In the genomic region with DNA sequence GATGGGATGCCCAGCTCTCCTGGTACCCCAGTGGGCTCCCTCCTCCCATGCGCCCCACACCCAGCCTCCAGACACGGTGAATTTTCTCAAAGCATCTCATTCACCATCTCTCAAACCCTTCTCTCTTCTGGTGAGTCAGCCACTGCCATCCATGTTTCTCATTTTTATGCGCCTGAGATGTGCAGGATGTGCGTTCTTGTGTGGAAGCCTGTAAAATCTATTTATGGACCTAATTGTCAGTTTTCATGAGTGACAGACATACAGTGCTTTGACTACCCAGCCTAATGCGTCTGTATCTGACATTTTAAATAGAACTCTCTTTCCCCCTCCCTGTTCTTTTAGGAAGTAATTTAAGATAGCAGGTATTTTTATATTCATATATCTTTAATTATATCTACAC, we compare ENCODE assay signal across 30 cellular contexts.
"Had no signal": no experiment of that assay in that cellular context is flagged by ENCODE, and none has a peak within 500 bp of the region (broad histone marks: within the 10 kb centered on the region; RNA-seq: fewer than 3 reads in every experiment).

No MANE protein-coding gene starts in this region.

- H3K9me3 ChIP-seq: ascending aorta had no signal

- H3K4me3 ChIP-seq: ascending aorta, cardiac muscle cell had no signal

- ATAC-seq: activated CD8-positive, alpha-beta T cell treated with anti-CD3 and anti-CD28 coated beads for 36 hours; activated naive CD8-positive, alpha-beta T cell treated with anti-CD3 and anti-CD28 coated beads, Interleukin-2, amount 50 U/mL, for 24 hours; activated T-cell treated with anti-CD3 and anti-CD28 coated beads, Interleukin-2, amount 50 U/mL, for 4 hours; activated T-cell treated with anti-CD3 and anti-CD28 coated beads, Interleukin-2, amount 50 U/mL, for 72 hours; activated T-helper 17 cell treated with anti-CD3 and anti-CD28 coated beads, Interleukin-2, amount 50 U/mL, for 72 hours; WTC11 had no signal

- DNase-seq: activated CD4-positive, alpha-beta memory T cell treated with anti-CD3 and anti-CD28 coated beads for 36 hours; activated CD4-positive, alpha-beta T cell treated with anti-CD3 and anti-CD28 coated beads for 4 hours; activated CD4-positive, alpha-beta T cell treated with anti-CD3 and anti-CD28 coated beads, Interleukin-2, amount 10 ng/mL, durations not matched to agents 24 days and 14 days; activated CD4-positive, alpha-beta T cell treated with anti-CD3 and anti-CD28 coated beads, Interleukin-2, amount 50 U/mL, for 1 hour; activated CD4-positive, alpha-beta T cell treated with anti-CD3 and anti-CD28 coated beads, Interleukin-2, amount 50 U/mL, for 4 hours; activated CD4-positive, CD25-positive, alpha-beta regulatory T cell; activated CD4-positive, CD25-positive, alpha-beta regulatory T cell treated with anti-CD3 and anti-CD28 coated beads, Interleukin-2, amount 50 U/mL, for 72 hours; activated CD8-positive, alpha-beta memory T cell treated with anti-CD3 and anti-CD28 coated beads, Interleukin-2, amount 50 U/mL, for 4 hours; activated CD8-positive, alpha-beta T cell treated with anti-CD3 and anti-CD28 coated beads for 36 hours; activated effector memory CD4-positive, alpha-beta T cell treated with anti-CD3 and anti-CD28 coated beads, Interleukin-2, amount 50 U/mL, for 16 hours; activated naive CD4-positive, alpha-beta T cell treated with anti-CD3 and anti-CD28 coated beads, Interleukin-2, amount 10 ng/mL, durations not matched to agents 7 days and 5 days; activated naive CD4-positive, alpha-beta T cell treated with Interleukin-2 at 50 U/mL for 16 hours; activated naive CD8-positive, alpha-beta T cell treated with anti-CD3 and anti-CD28 coated beads, Interleukin-2, amount 10 ng/mL, durations not matched to agents 7 days and 5 days; activated naive CD8-positive, alpha-beta T cell treated with anti-CD3 and anti-CD28 coated beads, Interleukin-2, amount 50 U/mL, for 24 hours; activated T-cell treated with anti-CD3 and anti-CD28 coated beads for 4 hours; activated T-cell treated with anti-CD3 and anti-CD28 coated beads, Interleukin-2, amount 50 U/mL, for 1 hour; activated T-cell treated with anti-CD3 and anti-CD28 coated beads, Interleukin-2, amount 50 U/mL, for 4 hours; activated T-cell treated with anti-CD3 and anti-CD28 coated beads, Interleukin-2, amount 50 U/mL, for 72 hours; amygdala; cerebellar nuclear complex; T-helper 1 cell; T-helper 2 cell; T-helper 9 cell had no signal

- FAIRE-seq: bronchial epithelial cell, TTC549 had no signal

- H3K4me1 ChIP-seq: ascending aorta had no signal

- H3K36me3 ChIP-seq: ascending aorta, cardiac muscle cell had no signal

- H3K27me3 ChIP-seq: ascending aorta, cardiac muscle cell had no signal

- H3K27ac ChIP-seq: ascending aorta, cardiac muscle cell, VCaP had no signal
